In the genomic region with DNA sequence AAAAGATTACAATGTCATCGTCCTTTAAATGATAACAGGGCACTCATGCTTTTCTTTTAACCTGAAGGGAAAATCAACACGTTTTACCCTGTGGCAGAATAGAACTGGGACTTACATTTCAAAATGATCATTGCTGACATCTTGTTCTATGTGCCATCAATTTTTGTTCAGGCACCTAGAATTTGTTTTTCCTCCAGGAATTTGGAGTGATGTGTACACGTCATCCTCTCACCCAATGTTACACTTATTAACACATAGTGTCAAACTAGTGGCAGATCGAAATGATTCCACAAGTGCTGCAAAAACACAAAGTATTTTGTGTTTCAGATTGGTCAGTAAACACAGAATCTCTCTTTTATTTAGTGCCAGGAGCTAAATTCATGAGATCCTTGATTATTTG, we compare ENCODE assay signal across 32 cellular contexts.
"Had no signal": no experiment of that assay in that cellular context is flagged by ENCODE, and none has a peak within 500 bp of the region (broad histone marks: within the 10 kb centered on the region; RNA-seq: fewer than 3 reads in every experiment).

No MANE protein-coding gene starts in this region.

- H3K36me3 Mint-ChIP-seq: activated CD4-positive, alpha-beta memory T cell treated with anti-CD3 and anti-CD28 coated beads for 36 hours; activated CD8-positive, alpha-beta memory T cell treated with anti-CD3 and anti-CD28 coated beads, Interleukin-2, amount 10 ng/mL, durations not matched to agents 7 days and 5 days; activated naive CD4-positive, alpha-beta T cell treated with anti-CD3 and anti-CD28 coated beads, Interleukin-2, amount 50 U/mL, for 24 hours; activated naive CD8-positive, alpha-beta T cell treated with anti-CD3 and anti-CD28 coated beads, Interleukin-2, amount 10 ng/mL, durations not matched to agents 7 days and 5 days had no signal

- H3K4me1 Mint-ChIP-seq: activated CD4-positive, alpha-beta T cell treated with anti-CD3 and anti-CD28 coated beads for 36 hours; activated CD4-positive, alpha-beta T cell treated with anti-CD3 and anti-CD28 coated beads, Interleukin-2, amount 10 ng/mL, durations not matched to agents 24 days and 14 days; activated CD8-positive, alpha-beta memory T cell treated with anti-CD3 and anti-CD28 coated beads, Interleukin-2, amount 10 ng/mL, durations not matched to agents 7 days and 5 days; activated naive CD4-positive, alpha-beta T cell treated with anti-CD3 and anti-CD28 coated beads, Interleukin-2, amount 50 U/mL, for 24 hours; activated naive CD8-positive, alpha-beta T cell treated with anti-CD3 and anti-CD28 coated beads, Interleukin-2, amount 10 ng/mL, durations not matched to agents 7 days and 5 days; central memory CD8-positive, alpha-beta T cell; T-helper 17 cell had no signal

- H3K4me3 ChIP-seq: ascending aorta, esophagus squamous epithelium had no signal

- DNase-seq: activated CD4-positive, alpha-beta memory T cell treated with anti-CD3 and anti-CD28 coated beads for 36 hours; activated CD4-positive, alpha-beta T cell treated with anti-CD3 and anti-CD28 coated beads for 36 hours; activated CD4-positive, alpha-beta T cell treated with anti-CD3 and anti-CD28 coated beads, Interleukin-2, amount 10 ng/mL, durations not matched to agents 24 days and 14 days; activated CD4-positive, CD25-positive, alpha-beta regulatory T cell; activated CD4-positive, CD25-positive, alpha-beta regulatory T cell treated with anti-CD3 and anti-CD28 coated beads, Interleukin-2, amount 50 U/mL, for 72 hours; activated CD8-positive, alpha-beta memory T cell treated with anti-CD3 and anti-CD28 coated beads, Interleukin-2, amount 10 ng/mL, durations not matched to agents 7 days and 5 days; activated CD8-positive, alpha-beta memory T cell treated with anti-CD3 and anti-CD28 coated beads, Interleukin-2, amount 50 U/mL, for 4 hours; activated CD8-positive, alpha-beta T cell treated with anti-CD3 and anti-CD28 coated beads, Interleukin-2, amount 10 ng/mL, durations not matched to agents 7 days and 5 days; activated effector memory CD4-positive, alpha-beta T cell treated with anti-CD3 and anti-CD28 coated beads, Interleukin-2, amount 50 U/mL, for 16 hours; activated naive CD4-positive, alpha-beta T cell treated with anti-CD3 and anti-CD28 coated beads for 36 hours; activated naive CD8-positive, alpha-beta T cell treated with anti-CD3 and anti-CD28 coated beads, Interleukin-2, amount 10 ng/mL, durations not matched to agents 7 days and 5 days; activated T-cell treated with anti-CD3 and anti-CD28 coated beads, Interleukin-2, amount 50 U/mL, for 1 hour; activated T-cell treated with anti-CD3 and anti-CD28 coated beads, Interleukin-2, amount 50 U/mL, for 48 hours; brain microvascular endothelial cell; cortex of kidney; dermis blood vessel endothelial cell; effector CD4-positive, alpha-beta T cell; effector memory CD8-positive, alpha-beta T cell; esophagus squamous epithelium; T-helper 1 cell; T-helper 17 cell; T1000; WERI-Rb-1 had no signal

- H3K36me3 ChIP-seq: ascending aorta, brain microvascular endothelial cell, esophagus squamous epithelium, WERI-Rb-1 had no signal

- H3K4me1 ChIP-seq: ascending aorta, esophagus squamous epithelium had no signal

- H3K4me3 Mint-ChIP-seq: activated CD4-positive, alpha-beta memory T cell treated with anti-CD3 and anti-CD28 coated beads for 36 hours; activated CD4-positive, alpha-beta T cell treated with anti-CD3 and anti-CD28 coated beads for 36 hours; activated CD4-positive, alpha-beta T cell treated with anti-CD3 and anti-CD28 coated beads, Interleukin-2, amount 10 ng/mL, durations not matched to agents 24 days and 14 days; activated CD8-positive, alpha-beta memory T cell treated with anti-CD3 and anti-CD28 coated beads, Interleukin-2, amount 10 ng/mL, durations not matched to agents 7 days and 5 days; activated CD8-positive, alpha-beta T cell treated with anti-CD3 and anti-CD28 coated beads, Interleukin-2, amount 10 ng/mL, durations not matched to agents 7 days and 5 days; activated naive CD4-positive, alpha-beta T cell treated with anti-CD3 and anti-CD28 coated beads for 36 hours; activated naive CD4-positive, alpha-beta T cell treated with anti-CD3 and anti-CD28 coated beads, Interleukin-2, amount 50 U/mL, for 24 hours; activated naive CD8-positive, alpha-beta T cell treated with anti-CD3 and anti-CD28 coated beads, Interleukin-2, amount 10 ng/mL, durations not matched to agents 7 days and 5 days; activated T-helper 1 cell treated with anti-CD3 and anti-CD28 coated beads, Interleukin-12 subunit alpha, Interleukin-12 subunit beta, Interleukin-2, Interleukin-4 antibody, amounts not matched to agents 30 ng/mL and 10 ng/mL and 1 ng/mL, durations not matched to agents 14 hours and 24 hours and 36 hours; central memory CD8-positive, alpha-beta T cell; effector memory CD8-positive, alpha-beta T cell; T-helper 17 cell; T-helper 2 cell treated with Interferon-gamma antibody and Interleukin-4, amounts not matched to agents 5 μg/mL and 100 μg/mL, for 36 hours had no signal

- H3K27ac Mint-ChIP-seq: activated CD4-positive, alpha-beta memory T cell treated with anti-CD3 and anti-CD28 coated beads for 36 hours; activated CD4-positive, alpha-beta T cell treated with anti-CD3 and anti-CD28 coated beads for 36 hours; activated CD4-positive, alpha-beta T cell treated with anti-CD3 and anti-CD28 coated beads, Interleukin-2, amount 10 ng/mL, durations not matched to agents 24 days and 14 days; activated CD8-positive, alpha-beta memory T cell treated with anti-CD3 and anti-CD28 coated beads, Interleukin-2, amount 10 ng/mL, durations not matched to agents 7 days and 5 days; activated CD8-positive, alpha-beta T cell treated with anti-CD3 and anti-CD28 coated beads, Interleukin-2, amount 10 ng/mL, durations not matched to agents 7 days and 5 days; activated naive CD4-positive, alpha-beta T cell treated with anti-CD3 and anti-CD28 coated beads for 36 hours; activated naive CD4-positive, alpha-beta T cell treated with anti-CD3 and anti-CD28 coated beads, Interleukin-2, amount 50 U/mL, for 24 hours; activated naive CD8-positive, alpha-beta T cell treated with anti-CD3 and anti-CD28 coated beads, Interleukin-2, amount 10 ng/mL, durations not matched to agents 7 days and 5 days; activated T-helper 1 cell treated with anti-CD3 and anti-CD28 coated beads, Interleukin-12 subunit alpha, Interleukin-12 subunit beta, Interleukin-2, Interleukin-4 antibody, amounts not matched to agents 30 ng/mL and 10 ng/mL and 1 ng/mL, durations not matched to agents 14 hours and 24 hours and 36 hours; activated T-helper 2 cell treated with anti-CD3 and anti-CD28 coated beads, Interferon-gamma antibody, Interleukin-2, Interleukin-4, amounts not matched to agents 10 μg/mL and 5 μg/mL and 100 μg/mL, durations not matched to agents 14 hours and 24 hours and 36 hours; effector memory CD8-positive, alpha-beta T cell; T-helper 17 cell; T-helper 2 cell treated with Interferon-gamma antibody and Interleukin-4, amounts not matched to agents 5 μg/mL and 100 μg/mL, for 36 hours had no signal

- ATAC-seq: activated CD4-positive, alpha-beta T cell treated with anti-CD3 and anti-CD28 coated beads for 36 hours; activated CD8-positive, alpha-beta memory T cell treated with anti-CD3 and anti-CD28 coated beads, Interleukin-2, amount 10 ng/mL, durations not matched to agents 7 days and 5 days; activated CD8-positive, alpha-beta T cell treated with anti-CD3 and anti-CD28 coated beads, Interleukin-2, amount 10 ng/mL, durations not matched to agents 7 days and 5 days; effector memory CD8-positive, alpha-beta T cell; T-helper 17 cell had no signal

- FAIRE-seq: bronchial epithelial cell, colon, frontal cortex had no signal

- H3K27me3 ChIP-seq: ascending aorta, brain microvascular endothelial cell, esophagus squamous epithelium had no signal

- H3K9me3 ChIP-seq: ascending aorta, esophagus squamous epithelium had no signal

- H3K27ac ChIP-seq: ascending aorta, brain microvascular endothelial cell, esophagus squamous epithelium, WERI-Rb-1 had no signal

- H3K9me3 Mint-ChIP-seq: activated CD4-positive, alpha-beta memory T cell treated with anti-CD3 and anti-CD28 coated beads for 36 hours; activated naive CD4-positive, alpha-beta T cell treated with anti-CD3 and anti-CD28 coated beads, Interleukin-2, amount 50 U/mL, for 24 hours; activated naive CD8-positive, alpha-beta T cell treated with anti-CD3 and anti-CD28 coated beads, Interleukin-2, amount 10 ng/mL, durations not matched to agents 7 days and 5 days; activated T-helper 1 cell treated with anti-CD3 and anti-CD28 coated beads, Interleukin-12 subunit alpha, Interleukin-12 subunit beta, Interleukin-2, Interleukin-4 antibody, amounts not matched to agents 30 ng/mL and 10 ng/mL and 1 ng/mL, durations not matched to agents 14 hours and 24 hours and 36 hours; activated T-helper 2 cell treated with anti-CD3 and anti-CD28 coated beads, Interferon-gamma antibody, Interleukin-2, Interleukin-4, amounts not matched to agents 10 μg/mL and 5 μg/mL and 100 μg/mL, durations not matched to agents 14 hours and 24 hours and 36 hours; central memory CD8-positive, alpha-beta T cell; effector memory CD8-positive, alpha-beta T cell; T-helper 2 cell treated with Interferon-gamma antibody and Interleukin-4, amounts not matched to agents 5 μg/mL and 100 μg/mL, for 36 hours had no signal
